ENCODE assay signal across 8 cellular contexts in genomic region chr16:48542020-48542473, GRCh38.
DNase-seq lines count a peak whose midpoint lies in the region; ATAC-seq and TF ChIP-seq lines count a peak whose summit lies in the region.

No MANE protein-coding gene starts in this region.

- H3K36me3 ChIP-seq in PC-9 (ENCODE audit: low read depth) (0 out of 2 replicates have a peak, but pooled peaks cover 3% of the 10 kb centered on the region), lower lobe of right lung (peaks cover 74% of the 10 kb centered on the region), uterus (no peaks in the 10 kb centered on the region)

- TF ChIP-seq POLR2A in uterus (IDR thresholded peaks at IDR 0.05): no peak

- H3K27me3 ChIP-seq in PC-9 (ENCODE audit: insufficient read depth, low read depth) (no peaks in the 10 kb centered on the region), lower lobe of right lung (ENCODE audit: low read depth) (no peaks in the 10 kb centered on the region), uterus (no peaks in the 10 kb centered on the region)

- in situ Hi-C loops in ACHN (cut with HindIII; ENCODE audit: low pct_ligation_motif_present, low pct_unique_long_range_greater_than_20kb, low sequenced_read_pairs): no loop called here

- H3K27ac ChIP-seq in PC-9: no peak overlapping the region
- peak overlapping the region in 1 of 2 donors; percentile 73 for H3K27ac ChIP-seq in coronary artery
- H3K27ac ChIP-seq in lower lobe of right lung: peak overlapping the region; percentile 37
- H3K27ac ChIP-seq in uterus: no peak overlapping the region

- peak; percentile 66 to 82 for ATAC-seq in lower lobe of right lung

- no peaks in the 10 kb centered on the region; the same call in 1 of the 2 replicates for H4K20me1 ChIP-seq in PC-9 (ENCODE audit: insufficient read depth)

- TF ChIP-seq CTCF in GM10266 (IDR thresholded peaks at IDR 0.05; ENCODE audit: control insufficient read depth, insufficient read depth, low read depth, missing control alignments): peak; percentile 57
- TF ChIP-seq CTCF in PC-9 (conservative IDR thresholded peaks at IDR 0.05): peak; percentile 61
- TF ChIP-seq CTCF in coronary artery (IDR thresholded peaks at IDR 0.05): peak; percentile 42
- peak; percentile 58 for TF ChIP-seq CTCF in lower lobe of right lung (IDR thresholded peaks at IDR 0.05)
- peak; percentile 18 to 51 (median 38) for TF ChIP-seq CTCF in uterus (IDR thresholded peaks at IDR 0.05)

- POLR2A ChIA-PET in PC-9 (lab: Charles Lee; ENCODE audit: unreplicated experiment): no interaction called here

- intact Hi-C loops in PC-9 (cut with micrococcal nuclease; ENCODE audit: unreplicated experiment): loop anchor here (2.0 kb wide), 1 partner anchor 81 kb away; no protein-coding TSS in a partner anchor
- intact Hi-C loops in lower lobe of right lung (cut with DNase I): no loop called here
- intact Hi-C loops in uterus (cut with DNase I; ENCODE audit: low total_unique reads): no loop called here

- no peaks in the 10 kb centered on the region for H3K79me2 ChIP-seq in PC-9 (ENCODE audit: low read depth)

- H3K9me3 ChIP-seq in PC-9 (ENCODE audit: insufficient read depth, low read depth) (no peaks in the 10 kb centered on the region), lower lobe of right lung (no peaks in the 10 kb centered on the region), uterus (no peaks in the 10 kb centered on the region)

- no peak overlapping the region for H3K4me2 ChIP-seq in PC-9

- CTCF ChIA-PET in PC-9 (lab: Charles Lee): interaction anchor here (1.5 kb wide), 1 partner anchor 81 kb away, joined by 5 read pairs; no protein-coding TSS in a partner anchor

- no TSS peak for BruUV-seq in PC-9 (replicated peaks; lab: Mats Ljungman, UMichigan)

- peak; percentile 58 for DNase-seq in ACHN
- no peak for DNase-seq in GM10266 (ENCODE audit: extremely low spot score)
- DNase-seq in PC-9: peak in 1 of 2 experiments; percentile 21
- DNase-seq in coronary artery (ENCODE audit: low spot score): peak; percentile 82
- peak; percentile 75 for DNase-seq in lower lobe of right lung
- DNase-seq in uterus: no peak
- DNase-seq in NCI-H526 treated with DMSO at 0.1 percent for 48 hours (lab: John Stamatoyannopoulos, UW): no peak
- no peak for DNase-seq in activated gamma-delta T cell treated with Interleukin-2 at 50 U/mL for 16 hours

- no peak overlapping the region for H2AFZ ChIP-seq in PC-9

- H3K4me3 ChIP-seq in PC-9: no peak overlapping the region
- peak overlapping the region; percentile 36 for H3K4me3 ChIP-seq in coronary artery
- H3K4me3 ChIP-seq in lower lobe of right lung: no peak overlapping the region
- no peak overlapping the region for H3K4me3 ChIP-seq in uterus

- no peaks in the 10 kb centered on the region; the same call in 1 of the 2 replicates for H3F3A ChIP-seq in PC-9 (ENCODE audit: insufficient read depth, low read depth)

- H3K4me1 ChIP-seq in PC-9 (replicated peaks; ENCODE audit: insufficient read depth) (no peaks in the 10 kb centered on the region), lower lobe of right lung (peaks cover 31% of the 10 kb centered on the region), uterus (peaks cover 2 to 14% of the 10 kb centered on the region in 2 donors)

- H3K9me2 ChIP-seq in PC-9 (ENCODE audit: insufficient read depth): no peaks in the 10 kb centered on the region

Comparison
In these comparisons a context has a peak if more than half of its experiments do, and no peak if none do; other contexts are left out.
1. DNase-seq: peak in ACHN (single experiment), coronary artery (single experiment) and lower lobe of right lung (single experiment); none in GM10266 (single experiment), uterus (0 of 2), NCI-H526 treated with DMSO at 0.1 percent for 48 hours (single experiment) and activated gamma-delta T cell treated with Interleukin-2 at 50 U/mL for 16 hours (single experiment).
2. Peak in every context shown above with its lines, with median percentiles within 50 percentile points of each other: CTCF ChIP-seq.